In the genomic region with DNA sequence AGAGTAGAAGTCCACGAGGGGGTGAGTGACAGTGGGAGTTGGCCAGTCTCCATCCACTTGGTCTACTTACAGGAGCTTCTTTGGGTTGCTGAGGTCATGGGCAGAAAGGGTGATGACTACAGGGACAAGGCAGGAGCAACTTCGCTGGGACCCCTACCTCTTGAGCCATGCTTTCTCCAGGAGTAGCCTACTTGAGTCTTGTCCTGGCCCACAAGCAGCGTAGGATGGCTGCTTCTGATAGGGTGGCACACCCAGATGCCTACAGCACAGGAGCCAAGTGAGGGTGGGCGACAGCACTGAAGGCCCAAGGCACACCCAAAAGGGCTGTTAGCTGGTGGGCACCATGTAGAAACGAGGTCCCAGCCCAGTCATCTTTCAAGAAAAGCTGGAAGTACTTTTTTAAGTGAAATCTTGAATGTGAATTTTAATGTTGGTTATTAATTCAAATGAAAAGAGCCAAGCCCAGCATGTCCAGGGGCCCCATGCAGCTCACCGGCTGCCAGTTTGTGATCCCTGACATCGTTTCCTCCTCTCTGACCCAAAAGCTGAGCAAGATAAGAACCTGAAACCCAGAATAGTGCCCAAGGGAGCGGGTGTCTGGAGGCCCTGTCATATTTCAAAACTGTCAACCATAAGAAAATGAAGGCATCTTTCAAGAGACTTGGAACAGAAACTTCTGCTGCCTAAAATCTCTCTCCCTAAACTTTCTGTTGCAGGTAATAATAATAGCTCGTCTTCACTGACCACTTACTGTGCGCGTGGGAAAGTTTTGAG, we compare ENCODE assay signal across 19 cellular contexts. TPM values are rescaled to one million over a fixed set of nuclear protein-coding genes. Genes with fewer than 3 reads are reported as not detected.
DNase-seq lines count a peak whose midpoint lies in the region; ATAC-seq and TF ChIP-seq lines count a peak whose summit lies in the region.
"Had no signal": no experiment of that assay in that cellular context is flagged by ENCODE, and none has a peak within 500 bp of the region (broad histone marks: within the 10 kb centered on the region; RNA-seq: fewer than 3 reads in every experiment).

No MANE protein-coding gene starts in this region.

- intact Hi-C loops in dorsolateral prefrontal cortex (cut with DNase I) = loop anchor here (5.0 kb wide), 3 partner anchors 63 to 163 kb away; no protein-coding TSS in a partner anchor
- intact Hi-C loops in activated CD4-positive, alpha-beta T cell treated with anti-CD3 and anti-CD28 coated beads for 36 hours (cut with DNase I, micrococcal nuclease) = loop anchor here in 1 of 2 experiments (5.0 kb wide), 1 partner anchor 107 kb away; a partner anchor contains a TSS
- intact Hi-C loops in cardiac septum (cut with DNase I) = no loop called here

- CTCF ChIA-PET in CD8-positive, alpha-beta memory T cell (lab: Charles Lee) = interaction anchor here (1.2 kb wide), 1 partner anchor 27 kb away, joined by 3 read pairs; no protein-coding TSS in a partner anchor
- CTCF ChIA-PET in T-cell (lab: Charles Lee) = no interaction called here
- CTCF ChIA-PET in activated CD4-positive, alpha-beta T cell treated with anti-CD3 and anti-CD28 coated beads for 36 hours (lab: Charles Lee) = no interaction called here

- no peak for DNase-seq in CD8-positive, alpha-beta memory T cell
- DNase-seq in T-cell (no peak), dorsolateral prefrontal cortex (no peak), neural crest cell (ENCODE audit: low read depth, low spot score) (no peak), cardiac septum (ENCODE audit: low spot score) (no peak), GM03348 (ENCODE audit: low spot score) (no peak)
- no peak for DNase-seq in activated CD4-positive, alpha-beta T cell treated with anti-CD3 and anti-CD28 coated beads for 36 hours
- DNase-seq: activated CD4-positive, alpha-beta T cell treated with anti-CD3 and anti-CD28 coated beads for 4 hours; cortex of kidney; gastrocnemius medialis; Kasumi-1; left colon; NCI-H1105 treated with DMSO at 0.1 percent for 48 hours; NCI-H2107; NCI-H524 treated with DMSO at 0.1 percent for 48 hours; SHP77 treated with DMSO at 0.1 percent for 48 hours; stimulated activated CD4-positive, alpha-beta T cell treated with anti-CD3 and anti-CD28 coated beads, Interleukin-4, amount 100 ng/mL, for 24 hours had no signal

- H3K4me1 ChIP-seq in CD8-positive, alpha-beta memory T cell (ENCODE audit: insufficient read depth, low read length) = peaks cover 6% of the 10 kb centered on the region

- TF ChIP-seq CTCF in dorsolateral prefrontal cortex (IDR thresholded peaks at IDR 0.05 in 54 of 56, conservative IDR thresholded peaks at IDR 0.05 in 2 of 56; ENCODE audit: low read depth in 1 of 56, partially characterized antibody in 56 of 56) (no peak), neural crest cell (conservative IDR thresholded peaks at IDR 0.05) (no peak)

- no peak overlapping the region for H3K27ac ChIP-seq in CD8-positive, alpha-beta memory T cell (ENCODE audit: low read depth, low read length)
- H3K27ac ChIP-seq in dorsolateral prefrontal cortex = peak overlapping the region; percentile 49 to 98 (median 92)

- no peaks in the 10 kb centered on the region for H3K36me3 ChIP-seq in CD8-positive, alpha-beta memory T cell (ENCODE audit: insufficient read depth, low read length)
- H3K36me3 ChIP-seq: gastrocnemius medialis had no signal

- POLR2A ChIA-PET in CD8-positive, alpha-beta memory T cell (lab: Charles Lee) = no interaction called here
- POLR2A ChIA-PET in T-cell (lab: Charles Lee) = no interaction called here
- POLR2A ChIA-PET in activated CD4-positive, alpha-beta T cell treated with anti-CD3 and anti-CD28 coated beads for 36 hours (lab: Charles Lee) = no interaction called here

- H3K9me3 Mint-ChIP-seq in CD8-positive, alpha-beta memory T cell = peaks cover 0 to 2% (median 0%) of the 10 kb centered on the region in 5 donors
- no peaks in the 10 kb centered on the region for H3K9me3 Mint-ChIP-seq in T-cell
- H3K9me3 Mint-ChIP-seq in neural crest cell = no peaks in the 10 kb centered on the region
- no peaks in the 10 kb centered on the region for H3K9me3 Mint-ChIP-seq in activated CD4-positive, alpha-beta T cell treated with anti-CD3 and anti-CD28 coated beads for 36 hours (ENCODE audit: low read depth)

- H3K4me3 Mint-ChIP-seq in CD8-positive, alpha-beta memory T cell = peak overlapping the region in 6 of 7 donors; percentile 1 to 84 (median 74)
- H3K4me3 Mint-ChIP-seq in T-cell = peak overlapping the region; percentile 23 to 63 (median 52)
- peak overlapping the region; percentile 52 for H3K4me3 Mint-ChIP-seq in neural crest cell
- no peak overlapping the region for H3K4me3 Mint-ChIP-seq in activated CD4-positive, alpha-beta T cell treated with anti-CD3 and anti-CD28 coated beads for 36 hours

- no peaks in the 10 kb centered on the region for H3K9me3 ChIP-seq in CD8-positive, alpha-beta memory T cell (ENCODE audit: low read length)
- H3K9me3 ChIP-seq: gastrocnemius medialis had no signal

- H3K4me1 Mint-ChIP-seq in CD8-positive, alpha-beta memory T cell = peaks cover 3 to 13% (median 12%) of the 10 kb centered on the region in 3 donors
- peaks cover 5 to 10% (median 7%) of the 10 kb centered on the region in 3 donors for H3K4me1 Mint-ChIP-seq in T-cell
- peaks cover 9% of the 10 kb centered on the region for H3K4me1 Mint-ChIP-seq in neural crest cell
- H3K4me1 Mint-ChIP-seq in activated CD4-positive, alpha-beta T cell treated with anti-CD3 and anti-CD28 coated beads for 36 hours = peaks cover 3% of the 10 kb centered on the region

- peak overlapping the region in 1 of 8 donors; percentile 25 for H3K27ac Mint-ChIP-seq in CD8-positive, alpha-beta memory T cell
- H3K27ac Mint-ChIP-seq in T-cell = peak overlapping the region in 1 of 2 donors; percentile 13
- H3K27ac Mint-ChIP-seq in neural crest cell (ENCODE audit: unreplicated experiment) = no peak overlapping the region
- H3K27ac Mint-ChIP-seq in activated CD4-positive, alpha-beta T cell treated with anti-CD3 and anti-CD28 coated beads for 36 hours = no peak overlapping the region

- no peak overlapping the region for H3K4me3 ChIP-seq in CD8-positive, alpha-beta memory T cell (ENCODE audit: low read length)
- H3K4me3 ChIP-seq in dorsolateral prefrontal cortex = peak overlapping the region in 13 of 59 donors; percentile 11 to 87 (median 79)

- peaks cover 10% of the 10 kb centered on the region for H3K27me3 ChIP-seq in CD8-positive, alpha-beta memory T cell (ENCODE audit: insufficient read depth, low read length, poor library complexity, severe bottlenecking)
- H3K27me3 ChIP-seq in dorsolateral prefrontal cortex = peaks cover 0 to 5% (median 0%) of the 10 kb centered on the region in 45 donors

- H3K27me3 Mint-ChIP-seq in CD8-positive, alpha-beta memory T cell = peaks cover 28 to 47% of the 10 kb centered on the region in 2 donors
- H3K27me3 Mint-ChIP-seq in T-cell = peaks cover 28 to 45% of the 10 kb centered on the region in 2 donors
- peaks cover 91% of the 10 kb centered on the region for H3K27me3 Mint-ChIP-seq in neural crest cell (ENCODE audit: low read depth)
- peaks cover 38% of the 10 kb centered on the region for H3K27me3 Mint-ChIP-seq in activated CD4-positive, alpha-beta T cell treated with anti-CD3 and anti-CD28 coated beads for 36 hours

- ATAC-seq in T-cell (replicated peaks in 1 of 4) (no peak), GM18867 (IDR thresholded peaks at IDR 0.05; ENCODE audit: unreplicated experiment) (no peak)
- ATAC-seq in activated CD4-positive, alpha-beta T cell treated with anti-CD3 and anti-CD28 coated beads for 36 hours = no peak
- ATAC-seq: gastrocnemius medialis, left colon had no signal

- peaks cover 0 to 5% (median 0%) of the 10 kb centered on the region in 3 donors for H3K36me3 Mint-ChIP-seq in CD8-positive, alpha-beta memory T cell
- H3K36me3 Mint-ChIP-seq in T-cell (no peaks in the 10 kb centered on the region), neural crest cell (ENCODE audit: low read depth) (no peaks in the 10 kb centered on the region)
- H3K36me3 Mint-ChIP-seq in activated CD4-positive, alpha-beta T cell treated with anti-CD3 and anti-CD28 coated beads for 36 hours (ENCODE audit: low read depth) = no peaks in the 10 kb centered on the region

RNA-seq across cellular contexts. Expression of a gene that starts 2.2 kb away (rescaled TPM):
- under 1 TPM; 0.44 TPM for total RNA-seq in CD8-positive, alpha-beta memory T cell
- 1.2 TPM for polyA plus RNA-seq in CD8-positive, alpha-beta memory T cell
- total RNA-seq in T-cell = 1 to 10 TPM in 2 of 5 donors, under 1 TPM in 3; 0.33 to 1.3 (median 0.93) TPM
- total RNA-seq in dorsolateral prefrontal cortex = 10 to 100 TPM; 36.0 to 80.0 (median 62.0) TPM
- total RNA-seq in neural crest cell = 0.72 and 0.84 TPM in 2 replicates
- total RNA-seq in activated CD4-positive, alpha-beta T cell treated with anti-CD3 and anti-CD28 coated beads for 36 hours = under 1 TPM; 0.16 to 0.18 TPM
- total RNA-seq in cardiac septum = 3.1 TPM
- total RNA-seq: T-helper 2 cell treated with Interferon-gamma antibody and Interleukin-4, amounts not matched to agents 100 ng/mL and 5 ng/mL, for 36 hours had no signal
